Comparison of ENCODE assay signal across 8 cellular contexts in genomic region chr10:11164806-11165590, GRCh38.
A peak's percentile ranks its signal among the peaks of the same experiment; 100 is the strongest.
DNase-seq lines count a peak whose midpoint lies in the region; ATAC-seq and TF ChIP-seq lines count a peak whose summit lies in the region.

No MANE protein-coding gene starts in this region.

- peak overlapping the region; percentile 84 for H3K27ac ChIP-seq in neural cell (ENCODE audit: low read length)
- peak overlapping the region in 1 of 2 donors; percentile 70 for H3K27ac ChIP-seq in thoracic aorta

- H3K9me3 ChIP-seq in HAP-1 (no peaks in the 10 kb centered on the region), neural cell (ENCODE audit: low read length) (no peaks in the 10 kb centered on the region), thoracic aorta (no peaks in the 10 kb centered on the region)

- no peaks in the 10 kb centered on the region for H3K9me2 ChIP-seq in neural cell (ENCODE audit: insufficient read depth, low read length)

- H3K9ac ChIP-seq in neural cell (ENCODE audit: low read length) = peak overlapping the region; percentile 84

- H4K20me1 ChIP-seq in neural cell (ENCODE audit: insufficient read depth) = no peaks in the 10 kb centered on the region

- peak; percentile 52 for ATAC-seq in thoracic aorta (ENCODE audit: insufficient number of reproducible peaks, low FRiP score, low read depth)
- no peak for ATAC-seq in GM21381 (IDR thresholded peaks at IDR 0.05; ENCODE audit: unreplicated experiment)

- peak overlapping the region; percentile 79 for H3K4me2 ChIP-seq in neural cell (ENCODE audit: low read length)

- TF ChIP-seq RAD21 in neural cell (conservative IDR thresholded peaks at IDR 0.05) = peak; percentile 22

- H3K4me3 ChIP-seq in HAP-1 (peak overlapping the region; percentile 49), neural cell (ENCODE audit: low read length) (peak overlapping the region; percentile 79), thoracic aorta (peak overlapping the region; percentile 89)

- peaks cover 49% of the 10 kb centered on the region for H3K79me2 ChIP-seq in neural cell (replicated peaks; ENCODE audit: insufficient read depth, low read length)

- H3K36me3 ChIP-seq in HAP-1 (replicated peaks) (no peaks in the 10 kb centered on the region), neural cell (ENCODE audit: insufficient read depth, low read length) (no peaks in the 10 kb centered on the region), thoracic aorta (no peaks in the 10 kb centered on the region)

- TF ChIP-seq EP300 in neural cell (conservative IDR thresholded peaks at IDR 0.05; ENCODE audit: poor library complexity, severe bottlenecking) = no peak

- H2AFZ ChIP-seq in neural cell (ENCODE audit: low read depth, low read length) = no peak overlapping the region

- TF ChIP-seq CTCF in neural cell (IDR thresholded peaks at IDR 0.05; ENCODE audit: poor library complexity, severe bottlenecking) (no peak), thoracic aorta (IDR thresholded peaks at IDR 0.05) (no peak)

- no peaks in the 10 kb centered on the region for H3F3A ChIP-seq in neural cell (ENCODE audit: insufficient read depth, low read length, poor library complexity, severe bottlenecking)

- H3K27me3 ChIP-seq in HAP-1 (ENCODE audit: low read depth) = no peaks in the 10 kb centered on the region
- H3K27me3 ChIP-seq in neural cell (ENCODE audit: insufficient read depth, low read depth, low read length) = no peaks in the 10 kb centered on the region
- H3K27me3 ChIP-seq in thoracic aorta (replicated peaks; ENCODE audit: insufficient read depth) = no peaks in the 10 kb centered on the region

- in situ Hi-C loops in HAP-1 (cut with MboI; ENCODE audit: low sequenced_read_pairs) = no loop called here

- DNase-seq in D341Med (ENCODE audit: low spot score) (peak; percentile 45), HAP-1 (ENCODE audit: low spot score in 2 of 2) (peak; percentile 57 to 65), NOMO-1 treated with DMSO at 0.1 percent for 48 hours (lab: John Stamatoyannopoulos, UW; ENCODE audit: unreplicated experiment) (peak; percentile 67), fibroblast of peridontal ligament (ENCODE audit: extremely low read depth) (peak; percentile 15), thoracic aorta (ENCODE audit: low spot score) (peak; percentile 36)
- peak; percentile 39 to 52 for DNase-seq in activated T-helper 1 cell treated with anti-CD3 and anti-CD28 coated beads, Interleukin-2, amount 50 U/mL, for 16 hours (ENCODE audit: low read depth in 1 of 2, low spot score in 1 of 2)

- H3K4me1 ChIP-seq in HAP-1 = peaks cover 27% of the 10 kb centered on the region
- H3K4me1 ChIP-seq in thoracic aorta (ENCODE audit: control insufficient read depth in 1 of 2, low read depth in 2 of 2) = peaks cover 2 to 27% of the 10 kb centered on the region in 2 donors

TF ChIP-seq in neural cell, 6 proteins besides CTCF, POLR2A, EP300 and RAD21:
- peak; percentile 61 for TF ChIP-seq MXI1 (conservative IDR thresholded peaks at IDR 0.05; ENCODE audit: poor library complexity, severe bottlenecking)
- no peak for TF ChIP-seq TAF1 (IDR thresholded peaks at IDR 0.05; ENCODE audit: low read depth)
- TF ChIP-seq POLR2AphosphoS5 (IDR thresholded peaks at IDR 0.05) = peak; percentile 68
- no peak for TF ChIP-seq SMC3 (conservative IDR thresholded peaks at IDR 0.05; ENCODE audit: poor library complexity)
- TF ChIP-seq REST (IDR thresholded peaks at IDR 0.05; ENCODE audit: borderline replicate concordance) = peak; percentile 13
- no peak for TF ChIP-seq EZH2 (IDR thresholded peaks at IDR 0.05; ENCODE audit: borderline replicate concordance, insufficient read depth, low read length, poor library complexity, severe bottlenecking)

Comparison
In these comparisons a context has a peak if more than half of its experiments do, and no peak if none do; other contexts are left out.
1. DNase-seq: peak in every context shown above with its lines; median percentile 67 in NOMO-1 treated with DMSO at 0.1 percent for 48 hours; 61 in HAP-1; 46 in activated T-helper 1 cell treated with anti-CD3 and anti-CD28 coated beads, Interleukin-2, amount 50 U/mL, for 16 hours; 45 in D341Med; 36 in thoracic aorta; 15 in fibroblast of peridontal ligament.